30 cellular contexts compared by ENCODE assay signal in genomic region chr1:188958461-188959115, GRCh38.
DNase-seq lines count a peak whose midpoint lies in the region; ATAC-seq and TF ChIP-seq lines count a peak whose summit lies in the region.
"Had no signal": no experiment of that assay in that cellular context is flagged by ENCODE, and none has a peak within 500 bp of the region (broad histone marks: within the 10 kb centered on the region; RNA-seq: fewer than 3 reads in every experiment).

No MANE protein-coding gene starts in this region.

- no peak overlapping the region for H3K27ac Mint-ChIP-seq in WTC11
- H3K27ac Mint-ChIP-seq in progenitor cell of endocrine pancreas = no peak overlapping the region
- H3K27ac Mint-ChIP-seq: activated naive CD8-positive, alpha-beta T cell treated with anti-CD3 and anti-CD28 coated beads, Interleukin-2, amount 10 ng/mL, durations not matched to agents 7 days and 5 days; brain; stimulated activated effector memory CD8-positive, alpha-beta T cell treated with anti-CD3 and anti-CD28 coated beads, Interleukin-12 subunit alpha, Interleukin-12 subunit beta, amount 100 ng/mL, for 72 hours had no signal

- peaks cover 19% of the 10 kb centered on the region for H3K9me3 Mint-ChIP-seq in WTC11
- no peaks in the 10 kb centered on the region for H3K9me3 Mint-ChIP-seq in progenitor cell of endocrine pancreas (ENCODE audit: low read depth)

- no peaks in the 10 kb centered on the region for H3K27me3 ChIP-seq in BE2C
- H3K27me3 ChIP-seq: heart right ventricle, right lobe of liver, upper lobe of right lung had no signal

- H3K9me3 ChIP-seq in BE2C = no peaks in the 10 kb centered on the region; the same call in 1 of the 2 replicates
- H3K9me3 ChIP-seq: right lobe of liver, upper lobe of right lung had no signal

- H3K36me3 Mint-ChIP-seq in WTC11 = no peaks in the 10 kb centered on the region
- H3K36me3 Mint-ChIP-seq in progenitor cell of endocrine pancreas (ENCODE audit: insufficient read depth) = no peaks in the 10 kb centered on the region
- H3K36me3 Mint-ChIP-seq: activated naive CD8-positive, alpha-beta T cell treated with anti-CD3 and anti-CD28 coated beads, Interleukin-2, amount 10 ng/mL, durations not matched to agents 7 days and 5 days; brain; stimulated activated effector memory CD8-positive, alpha-beta T cell treated with anti-CD3 and anti-CD28 coated beads, Interleukin-12 subunit alpha, Interleukin-12 subunit beta, amount 100 ng/mL, for 72 hours had no signal

- POLR2A ChIA-PET in WTC11 (lab: Charles Lee) = no interaction called here

- no peak for DNase-seq in BE2C
- DNase-seq in HCEC 1CT = peak; percentile 25
- no peak for DNase-seq in WTC11 (ENCODE audit: low spot score)
- DNase-seq in fibroblast of peridontal ligament (ENCODE audit: extremely low read depth) = peak; percentile 59
- no peak for DNase-seq in progenitor cell of endocrine pancreas (ENCODE audit: low spot score, unreplicated experiment)
- no peak for DNase-seq in NCI-H1694 (lab: John Stamatoyannopoulos, UW)
- DNase-seq: ACHN; activated effector memory CD4-positive, alpha-beta T cell treated with anti-CD3 and anti-CD28 coated beads, Interleukin-2, amount 50 U/mL, for 16 hours; activated naive CD8-positive, alpha-beta T cell treated with anti-CD3 and anti-CD28 coated beads, Interleukin-2, amount 10 ng/mL, durations not matched to agents 7 days and 5 days; activated T-cell treated with anti-CD3 and anti-CD28 coated beads, Interleukin-2, amount 50 U/mL, for 1 hour; C1 segment of cervical spinal cord; Calu3; cerebellar nuclear complex; foreskin fibroblast; heart right ventricle; left colon; mammary epithelial cell; NCI-H1417 treated with DMSO at 0.1 percent for 48 hours; NCI-H774; right lobe of liver; stimulated activated CD4-positive, alpha-beta T cell treated with anti-CD3 and anti-CD28 coated beads, Interleukin-12 subunit alpha, Interleukin-12 subunit beta, amount 100 ng/mL, for 4 hours; stimulated activated CD4-positive, alpha-beta T cell treated with anti-CD3 and anti-CD28 coated beads, Interleukin-4, amount 100 ng/mL, for 24 hours; T-helper 2 cell; upper lobe of right lung had no signal

- ATAC-seq in WTC11 (peak; percentile 78), HG02571 (IDR thresholded peaks at IDR 0.05; ENCODE audit: unreplicated experiment) (no peak), GM21447 (IDR thresholded peaks at IDR 0.05; ENCODE audit: unreplicated experiment) (no peak)
- ATAC-seq: heart right ventricle; K562; left colon; right lobe of liver; stimulated activated effector memory CD8-positive, alpha-beta T cell treated with anti-CD3 and anti-CD28 coated beads, Interleukin-12 subunit alpha, Interleukin-12 subunit beta, amount 100 ng/mL, for 72 hours; upper lobe of right lung had no signal

- no peak overlapping the region for H3K4me3 Mint-ChIP-seq in WTC11
- H3K4me3 Mint-ChIP-seq in progenitor cell of endocrine pancreas (ENCODE audit: low read depth) = no peak overlapping the region
- H3K4me3 Mint-ChIP-seq: activated naive CD8-positive, alpha-beta T cell treated with anti-CD3 and anti-CD28 coated beads, Interleukin-2, amount 10 ng/mL, durations not matched to agents 7 days and 5 days; brain; stimulated activated effector memory CD8-positive, alpha-beta T cell treated with anti-CD3 and anti-CD28 coated beads, Interleukin-12 subunit alpha, Interleukin-12 subunit beta, amount 100 ng/mL, for 72 hours had no signal

- CTCF ChIA-PET in WTC11 (lab: Charles Lee) = no interaction called here

- H3K4me1 Mint-ChIP-seq in WTC11 (peaks cover 12% of the 10 kb centered on the region), progenitor cell of endocrine pancreas (ENCODE audit: low read depth) (no peaks in the 10 kb centered on the region)
- H3K4me1 Mint-ChIP-seq: activated naive CD8-positive, alpha-beta T cell treated with anti-CD3 and anti-CD28 coated beads, Interleukin-2, amount 10 ng/mL, durations not matched to agents 7 days and 5 days; brain; stimulated activated effector memory CD8-positive, alpha-beta T cell treated with anti-CD3 and anti-CD28 coated beads, Interleukin-12 subunit alpha, Interleukin-12 subunit beta, amount 100 ng/mL, for 72 hours had no signal

- no peaks in the 10 kb centered on the region for H3K4me1 ChIP-seq in BE2C
- H3K4me1 ChIP-seq: heart right ventricle, parathyroid adenoma, right lobe of liver, upper lobe of right lung had no signal

- H3K36me3 ChIP-seq in BE2C = no peaks in the 10 kb centered on the region
- H3K36me3 ChIP-seq: heart right ventricle, right lobe of liver, upper lobe of right lung had no signal

- H3K4me3 ChIP-seq in BE2C (ENCODE audit: low read depth, low read length) = no peak overlapping the region
- H3K4me3 ChIP-seq: heart right ventricle, K562, right lobe of liver, upper lobe of right lung had no signal

- TF ChIP-seq CTCF in BE2C (IDR thresholded peaks at IDR 0.05; ENCODE audit: low read depth, low read length) (0 out of 2 replicates have a peak, but pooled peaks have one; percentile 6), WTC11 (IDR thresholded peaks at IDR 0.05) (no peak), progenitor cell of endocrine pancreas (IDR thresholded peaks at IDR 0.05; ENCODE audit: unreplicated experiment) (no peak)

- H3K27me3 Mint-ChIP-seq in WTC11 (ENCODE audit: low read depth) = no peaks in the 10 kb centered on the region
- H3K27me3 Mint-ChIP-seq in progenitor cell of endocrine pancreas = no peaks in the 10 kb centered on the region
- H3K27me3 Mint-ChIP-seq: activated naive CD8-positive, alpha-beta T cell treated with anti-CD3 and anti-CD28 coated beads, Interleukin-2, amount 10 ng/mL, durations not matched to agents 7 days and 5 days had no signal

TF ChIP-seq in WTC11, 78 proteins besides CTCF, POLR2A, EP300 and RAD21:
- TF ChIP-seq, protein P1, sequence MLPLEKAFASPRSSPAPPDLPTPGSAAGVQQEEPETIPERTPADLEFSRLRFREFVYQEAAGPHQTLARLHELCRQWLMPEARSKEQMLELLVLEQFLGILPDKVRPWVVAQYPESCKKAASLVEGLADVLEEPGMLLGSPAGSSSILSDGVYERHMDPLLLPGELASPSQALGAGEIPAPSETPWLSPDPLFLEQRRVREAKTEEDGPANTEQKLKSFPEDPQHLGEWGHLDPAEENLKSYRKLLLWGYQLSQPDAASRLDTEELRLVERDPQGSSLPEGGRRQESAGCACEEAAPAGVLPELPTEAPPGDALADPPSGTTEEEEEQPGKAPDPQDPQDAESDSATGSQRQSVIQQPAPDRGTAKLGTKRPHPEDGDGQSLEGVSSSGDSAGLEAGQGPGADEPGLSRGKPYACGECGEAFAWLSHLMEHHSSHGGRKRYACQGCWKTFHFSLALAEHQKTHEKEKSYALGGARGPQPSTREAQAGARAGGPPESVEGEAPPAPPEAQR (CRISPR knock-in tag; IDR thresholded peaks at IDR 0.05) = no peak
- TF ChIP-seq NFE2L1 (CRISPR knock-in tag; IDR thresholded peaks at IDR 0.05) (no peak), CDX4 (CRISPR knock-in tag; IDR thresholded peaks at IDR 0.05; ENCODE audit: borderline replicate concordance) (no peak), ZNF423 (CRISPR knock-in tag; IDR thresholded peaks at IDR 0.05) (no peak), USF1 (CRISPR knock-in tag; IDR thresholded peaks at IDR 0.05) (no peak), PREB (CRISPR knock-in tag; IDR thresholded peaks at IDR 0.05; ENCODE audit: borderline replicate concordance) (no peak), NFYB (CRISPR knock-in tag; conservative IDR thresholded peaks at IDR 0.05; ENCODE audit: low read depth) (no peak), TEAD1 (CRISPR knock-in tag; IDR thresholded peaks at IDR 0.05) (no peak), ZNF425 (CRISPR knock-in tag; conservative IDR thresholded peaks at IDR 0.05) (no peak), SP1 (CRISPR knock-in tag; conservative IDR thresholded peaks at IDR 0.05) (no peak), ZNF671 (CRISPR knock-in tag; IDR thresholded peaks at IDR 0.05) (no peak), RORB (CRISPR knock-in tag; IDR thresholded peaks at IDR 0.05) (no peak), FOXP1 (CRISPR knock-in tag; IDR thresholded peaks at IDR 0.05; ENCODE audit: borderline replicate concordance) (no peak)

Comparison
In these comparisons a context has a peak if more than half of its experiments do, and no peak if none do; other contexts are left out.
1. DNase-seq: peak in HCEC 1CT (single experiment) and fibroblast of peridontal ligament (single experiment); none in BE2C (single experiment), WTC11 (single experiment), progenitor cell of endocrine pancreas (single experiment) and NCI-H1694 (single experiment).